8 cellular contexts compared by ENCODE assay signal in the genomic region with DNA sequence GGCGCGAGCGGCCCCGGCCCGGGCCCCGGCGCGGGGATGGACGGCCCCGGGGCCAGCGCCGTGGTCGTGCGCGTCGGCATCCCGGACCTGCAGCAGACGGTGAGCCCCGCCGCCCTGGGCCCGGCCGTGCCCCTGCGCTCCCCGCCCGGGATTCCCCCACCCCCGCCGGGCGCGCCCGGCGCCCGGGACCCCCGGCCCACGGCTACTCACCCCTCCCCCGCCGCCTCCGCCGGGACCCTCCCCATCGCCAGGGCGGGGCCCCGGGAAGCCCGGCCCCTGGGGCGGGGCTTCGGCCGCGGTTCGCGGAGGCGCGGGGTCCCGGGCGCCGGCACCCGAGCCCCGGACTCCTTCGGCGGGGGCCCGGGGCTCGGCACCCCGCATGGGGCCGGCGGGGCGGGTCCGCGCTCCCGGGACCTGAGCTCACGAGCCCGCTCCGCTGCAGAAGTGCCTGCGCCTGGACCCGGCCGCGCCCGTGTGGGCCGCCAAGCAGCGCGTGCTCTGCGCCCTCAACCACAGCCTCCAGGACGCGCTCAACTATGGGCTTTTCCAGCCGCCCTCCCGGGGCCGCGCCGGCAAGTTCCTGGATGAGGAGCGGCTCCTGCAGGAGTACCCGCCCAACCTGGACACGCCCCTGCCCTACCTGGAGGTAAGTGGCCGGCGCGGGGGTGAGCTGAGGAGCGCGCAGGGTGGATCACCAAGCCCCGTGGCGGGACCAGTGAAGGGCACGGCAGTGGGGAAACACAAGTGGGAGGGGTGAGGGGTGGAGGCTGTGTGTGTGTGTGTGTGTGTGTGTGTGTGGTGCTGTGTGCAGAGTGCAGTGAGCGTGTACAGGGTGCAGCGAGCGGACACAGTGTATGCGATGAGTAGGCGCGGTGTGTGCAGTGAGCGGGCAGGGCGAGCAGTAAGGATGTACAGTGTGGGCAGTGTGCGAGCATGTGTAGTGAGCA. TPM values are rescaled to one million over a fixed set of nuclear protein-coding genes. Genes with fewer than 3 reads are reported as not detected.
DNase-seq lines count a peak whose midpoint lies in the region; ATAC-seq and TF ChIP-seq lines count a peak whose summit lies in the region.

No MANE protein-coding gene starts in this region.

- H3K27ac Mint-ChIP-seq in Calu3 (ENCODE audit: unreplicated experiment): no peak overlapping the region
- no peak overlapping the region for H3K27ac Mint-ChIP-seq in activated naive CD4-positive, alpha-beta T cell treated with anti-CD3 and anti-CD28 coated beads, Interleukin-2, amount 10 ng/mL, durations not matched to agents 7 days and 5 days

- BruUV-seq in Calu3 (replicated peaks; lab: Mats Ljungman, UMichigan): no TSS peak

- no peaks in the 10 kb centered on the region for H3K9me3 ChIP-seq in iPS DF 6.9 (ENCODE audit: control insufficient read depth, insufficient read depth, low read length)

- no peaks in the 10 kb centered on the region for H3K36me3 ChIP-seq in iPS DF 6.9 (ENCODE audit: control insufficient read depth, insufficient read depth, low read length)

- H3K27me3 Mint-ChIP-seq in Calu3 (ENCODE audit: unreplicated experiment): peaks cover 60% of the 10 kb centered on the region
- peaks cover 77% of the 10 kb centered on the region for H3K27me3 Mint-ChIP-seq in activated naive CD4-positive, alpha-beta T cell treated with anti-CD3 and anti-CD28 coated beads, Interleukin-2, amount 10 ng/mL, durations not matched to agents 7 days and 5 days

- no peak for ATAC-seq in HG02852 (IDR thresholded peaks at IDR 0.05; ENCODE audit: unreplicated experiment)

- H3K36me3 Mint-ChIP-seq in Calu3 (ENCODE audit: insufficient read depth, unreplicated experiment): peaks cover 11% of the 10 kb centered on the region
- no peaks in the 10 kb centered on the region for H3K36me3 Mint-ChIP-seq in activated naive CD4-positive, alpha-beta T cell treated with anti-CD3 and anti-CD28 coated beads, Interleukin-2, amount 10 ng/mL, durations not matched to agents 7 days and 5 days

- H3K4me3 ChIP-seq in iPS DF 6.9 (ENCODE audit: low read length): peak overlapping the region; percentile 65; the same call in 1 of the 2 replicates
- H3K4me3 ChIP-seq in skeletal muscle cell (ENCODE audit: low read depth, low read length): peak overlapping the region; percentile 56

- no peaks in the 10 kb centered on the region for H3K9me3 Mint-ChIP-seq in Calu3 (ENCODE audit: low read depth, unreplicated experiment)
- peaks cover 5% of the 10 kb centered on the region for H3K9me3 Mint-ChIP-seq in activated naive CD4-positive, alpha-beta T cell treated with anti-CD3 and anti-CD28 coated beads, Interleukin-2, amount 10 ng/mL, durations not matched to agents 7 days and 5 days

- no peak overlapping the region for H3K27ac ChIP-seq in iPS DF 6.9 (ENCODE audit: low read length)

- H3K4me3 Mint-ChIP-seq in Calu3 (ENCODE audit: low read depth, unreplicated experiment): peak overlapping the region; percentile 70
- H3K4me3 Mint-ChIP-seq in activated naive CD4-positive, alpha-beta T cell treated with anti-CD3 and anti-CD28 coated beads, Interleukin-2, amount 10 ng/mL, durations not matched to agents 7 days and 5 days: peak overlapping the region; percentile 47

- CTCF ChIA-PET in Calu3 (lab: Charles Lee): no interaction called here
- CTCF ChIA-PET in activated naive CD4-positive, alpha-beta T cell treated with anti-CD3 and anti-CD28 coated beads, Interleukin-2, amount 10 ng/mL, durations not matched to agents 7 days and 5 days (lab: Charles Lee): no interaction called here

- H3K4me1 Mint-ChIP-seq in Calu3 (ENCODE audit: low read depth, unreplicated experiment): peaks cover 12% of the 10 kb centered on the region
- H3K4me1 Mint-ChIP-seq in activated naive CD4-positive, alpha-beta T cell treated with anti-CD3 and anti-CD28 coated beads, Interleukin-2, amount 10 ng/mL, durations not matched to agents 7 days and 5 days: peaks cover 8% of the 10 kb centered on the region

- H3K4me1 ChIP-seq in iPS DF 6.9 (ENCODE audit: control insufficient read depth, insufficient read depth, low read length): peaks cover 8% of the 10 kb centered on the region

- TF ChIP-seq CTCF in Calu3 (IDR thresholded peaks at IDR 0.05; ENCODE audit: unreplicated experiment): no peak

- no CpG with 5 or more reads among the region's 105 CpGs for WGBS in iPS DF 6.9 (ENCODE audit: insufficient coverage, insufficient read length)

- intact Hi-C loops in Calu3 (cut with micrococcal nuclease; ENCODE audit: unreplicated experiment): no loop called here

- H3K27me3 ChIP-seq in iPS DF 6.9 (ENCODE audit: control insufficient read depth, insufficient read depth, low read length): peaks cover 3% of the 10 kb centered on the region; the same call in 1 of the 2 replicates

- DNase-seq in Calu3 (peak; percentile 84), LoVo (ENCODE audit: low spot score) (peak; percentile 85), iPS DF 6.9 (ENCODE audit: low read depth, low spot score) (no peak), skeletal muscle cell (ENCODE audit: low read depth) (no peak), NCI-H446 (lab: John Stamatoyannopoulos, UW) (no peak), T-helper 9 cell (no peak)
- DNase-seq in activated naive CD4-positive, alpha-beta T cell treated with anti-CD3 and anti-CD28 coated beads, Interleukin-2, amount 10 ng/mL, durations not matched to agents 7 days and 5 days: peak; percentile 30

RNA-seq across cellular contexts. Expression of a gene that starts 2.3 kb away (rescaled TPM):
- 2.1 and 2.5 TPM in 2 replicates for total RNA-seq in Calu3 (2022)

RNA-seq across cellular contexts. Expression of a gene that starts 46.9 kb away (rescaled TPM):
- 39.4 and 40.2 TPM in 2 replicates for total RNA-seq in Calu3 (2022)

Comparison
In these comparisons a context has a peak if more than half of its experiments do, and no peak if none do; other contexts are left out.
1. DNase-seq: peak in Calu3 (single experiment), LoVo (single experiment) and activated naive CD4-positive, alpha-beta T cell treated with anti-CD3 and anti-CD28 coated beads, Interleukin-2, amount 10 ng/mL, durations not matched to agents 7 days and 5 days (single experiment); none in iPS DF 6.9 (single experiment), skeletal muscle cell (single experiment), NCI-H446 (0 of 2) and T-helper 9 cell (single experiment).